18 cellular contexts compared by ENCODE assay signal in the genomic region with DNA sequence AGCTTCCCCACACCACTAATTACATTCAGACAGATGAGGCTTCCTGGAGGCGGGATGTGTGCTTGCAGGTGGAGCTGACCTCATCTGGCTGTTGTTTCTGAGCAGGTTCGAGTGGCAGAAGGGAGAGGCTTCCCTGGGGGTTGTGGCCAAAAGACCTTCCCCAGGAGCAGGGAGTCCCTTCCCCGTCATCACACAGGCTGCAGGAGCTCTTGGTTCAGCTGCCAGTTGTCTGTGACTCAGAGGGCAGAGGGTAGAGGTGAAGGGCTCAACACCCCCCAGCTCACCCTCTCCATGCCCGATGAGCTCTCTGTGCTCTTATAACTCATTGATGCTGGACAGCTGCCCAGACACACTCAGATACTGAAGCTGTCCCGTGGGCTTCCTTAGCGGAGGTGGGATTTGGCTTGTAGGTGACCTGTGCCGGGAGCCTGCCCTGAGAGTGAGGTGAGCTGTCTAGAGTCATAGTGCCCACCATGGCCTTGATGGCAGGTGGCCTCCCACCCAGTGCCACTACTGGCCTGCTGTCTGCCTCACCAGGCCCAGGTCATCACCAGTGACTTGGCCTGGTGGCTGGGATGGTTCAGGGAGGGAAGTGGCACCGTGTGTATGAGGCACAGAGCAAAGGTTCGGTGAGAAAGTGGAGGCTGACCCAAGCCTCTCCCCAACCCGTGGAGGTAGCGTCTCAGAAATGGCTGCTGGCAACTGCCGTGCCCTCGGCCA.
DNase-seq lines count a peak whose midpoint lies in the region.
"Had no signal": no experiment of that assay in that cellular context is flagged by ENCODE, and none has a peak within 500 bp of the region (broad histone marks: within the 10 kb centered on the region; RNA-seq: fewer than 3 reads in every experiment).

No MANE protein-coding gene starts in this region.

- H3K4ac ChIP-seq in mesenchymal stem cell (ENCODE audit: low read depth in 1 of 2, low read length in 2 of 2), result no peak overlapping the region

- H4K91ac ChIP-seq in mesenchymal stem cell (ENCODE audit: low read length), result peak overlapping the region; percentile 39

- no peak overlapping the region for H3K23ac ChIP-seq in mesenchymal stem cell (ENCODE audit: low read length in 2 of 2)

- H3K14ac ChIP-seq in mesenchymal stem cell (ENCODE audit: low read length in 2 of 2), result no peak overlapping the region

- no peak overlapping the region for H3K9ac ChIP-seq in mesenchymal stem cell (ENCODE audit: low read length)

- no peaks in the 10 kb centered on the region for H3K36me3 ChIP-seq in mesenchymal stem cell (ENCODE audit: control insufficient read depth in 1 of 2, insufficient read depth in 2 of 2, low read depth in 1 of 2, low read length in 2 of 2)

- no peaks in the 10 kb centered on the region for H3K9me3 ChIP-seq in mesenchymal stem cell (ENCODE audit: control insufficient read depth, low read length)

- no peak overlapping the region for H2AK5ac ChIP-seq in mesenchymal stem cell (ENCODE audit: low read length, severe bottlenecking)

- H2BK5ac ChIP-seq in mesenchymal stem cell (ENCODE audit: low read depth, low read length, poor library complexity, severe bottlenecking), result no peak overlapping the region

- no peak overlapping the region for H4K8ac ChIP-seq in mesenchymal stem cell (ENCODE audit: low read length)

- no peak overlapping the region for H3K18ac ChIP-seq in mesenchymal stem cell (ENCODE audit: low read depth in 1 of 2, low read length in 2 of 2)

- no peaks in the 10 kb centered on the region for H3K27me3 ChIP-seq in mesenchymal stem cell (ENCODE audit: control insufficient read depth in 1 of 2, insufficient read depth in 1 of 2, low read length in 2 of 2)

- no peak overlapping the region for H3K27ac ChIP-seq in mesenchymal stem cell (ENCODE audit: low read length, poor library complexity, severe bottlenecking)
- H3K27ac ChIP-seq: SK-N-MC had no signal

- WGBS in mesenchymal stem cell, result 72% methylated on average over 10 of the region's 13 CpGs

- no peak overlapping the region for H2BK15ac ChIP-seq in mesenchymal stem cell (ENCODE audit: low read depth, poor library complexity, severe bottlenecking)

- H3K4me1 ChIP-seq in mesenchymal stem cell (ENCODE audit: control insufficient read depth, insufficient read depth, low read depth, low read length), result no peaks in the 10 kb centered on the region

- no peak overlapping the region for H3K4me2 ChIP-seq in mesenchymal stem cell (ENCODE audit: low read length, poor library complexity, severe bottlenecking)
- H3K4me2 ChIP-seq: GM23338 had no signal

- H3K79me1 ChIP-seq in mesenchymal stem cell (replicated peaks; ENCODE audit: low read length, poor library complexity, severe bottlenecking), result no peaks in the 10 kb centered on the region

- DNase-seq in DMS79 treated with DMSO at 0.1 percent for 48 hours (lab: John Stamatoyannopoulos, UW) (peak; percentile 30), DMS79 (lab: John Stamatoyannopoulos, UW) (no peak), COLO668 (lab: John Stamatoyannopoulos, UW; ENCODE audit: unreplicated experiment) (peak; percentile 58), NCI-H2196 treated with DMSO at 0.1 percent for 48 hours (lab: John Stamatoyannopoulos, UW; ENCODE audit: unreplicated experiment) (peak; percentile 55), mesenchymal stem cell (no peak), NOMO-1 treated with dmso at 0.1 percent for 144 hours (lab: John Stamatoyannopoulos, UW; ENCODE audit: unreplicated experiment) (no peak), NCI-H524 (lab: John Stamatoyannopoulos, UW) (no peak), NCI-H1694 treated with DMSO at 0.1 percent for 48 hours (lab: John Stamatoyannopoulos, UW) (no peak)
- DNase-seq: 8988T, GF-D8, Kasumi-1, MM.1S, NCI-H1092, NCI-H187 treated with DMSO at 0.1 percent for 48 hours, NCI-H524 treated with DMSO at 0.1 percent for 48 hours, T-cell had no signal

- H2AFZ ChIP-seq in mesenchymal stem cell (ENCODE audit: low read depth, low read length), result no peak overlapping the region
- H2AFZ ChIP-seq: GM23338 had no signal

- H2BK120ac ChIP-seq in mesenchymal stem cell (ENCODE audit: low read depth, low read length), result no peak overlapping the region

- no peak overlapping the region for H2BK12ac ChIP-seq in mesenchymal stem cell (ENCODE audit: low read length in 2 of 2)

- no peak overlapping the region for H3K4me3 ChIP-seq in mesenchymal stem cell (ENCODE audit: insufficient read depth in 1 of 2, low read depth in 1 of 2, low read length in 2 of 2)
- H3K4me3 ChIP-seq: GM23338, SK-N-MC had no signal

Comparison
In these comparisons a context has a peak if more than half of its experiments do, and no peak if none do; other contexts are left out.
1. DNase-seq: peak in DMS79 treated with DMSO at 0.1 percent for 48 hours (single experiment), COLO668 (single experiment) and NCI-H2196 treated with DMSO at 0.1 percent for 48 hours (single experiment); none in DMS79 (single experiment), mesenchymal stem cell (single experiment), NOMO-1 treated with dmso at 0.1 percent for 144 hours (single experiment), NCI-H524 (0 of 2) and NCI-H1694 treated with DMSO at 0.1 percent for 48 hours (single experiment).